9 cellular contexts compared by ENCODE assay signal in genomic region chrX:1483843-1484637, GRCh38. TPM values are rescaled to one million over a fixed set of nuclear protein-coding genes. Genes with fewer than 3 reads are reported as not detected.
DNase-seq lines count a peak whose midpoint lies in the region; ATAC-seq and TF ChIP-seq lines count a peak whose summit lies in the region.
"Had no signal": no experiment of that assay in that cellular context is flagged by ENCODE, and none has a peak within 500 bp of the region (broad histone marks: within the 10 kb centered on the region; RNA-seq: fewer than 3 reads in every experiment).

No MANE protein-coding gene starts in this region.

- H3K79me2 ChIP-seq in KMS-11 (ENCODE audit: insufficient read depth, low read depth): peaks cover 62% of the 10 kb centered on the region

- H3K4me1 ChIP-seq in KMS-11 (ENCODE audit: low read depth, poor library complexity, severe bottlenecking): peaks cover 52% of the 10 kb centered on the region

- H4K20me1 ChIP-seq in KMS-11 (ENCODE audit: insufficient read depth): no peaks in the 10 kb centered on the region

- no peaks in the 10 kb centered on the region for H3K36me3 ChIP-seq in KMS-11 (ENCODE audit: insufficient read depth)

- peaks cover 2% of the 10 kb centered on the region for H3K9me3 Mint-ChIP-seq in natural killer cell treated with Interleukin-12 subunit alpha and Interleukin-12 subunit beta and Interleukin-15 and Interleukin-18, amount 100 ng/mL, for 72 hours

- no peaks in the 10 kb centered on the region for H3K27me3 Mint-ChIP-seq in natural killer cell treated with Interleukin-12 subunit alpha and Interleukin-12 subunit beta and Interleukin-15 and Interleukin-18, amount 100 ng/mL, for 72 hours

- peaks cover 9% of the 10 kb centered on the region for H3K36me3 Mint-ChIP-seq in natural killer cell treated with Interleukin-12 subunit alpha and Interleukin-12 subunit beta and Interleukin-15 and Interleukin-18, amount 100 ng/mL, for 72 hours

- peak overlapping the region; percentile 69 for H3K4me3 Mint-ChIP-seq in natural killer cell treated with Interleukin-12 subunit alpha and Interleukin-12 subunit beta and Interleukin-15 and Interleukin-18, amount 100 ng/mL, for 72 hours

- H3K4me1 Mint-ChIP-seq in natural killer cell treated with Interleukin-12 subunit alpha and Interleukin-12 subunit beta and Interleukin-15 and Interleukin-18, amount 100 ng/mL, for 72 hours (ENCODE audit: low read depth in 2 of 2): peaks cover 55 to 60% of the 10 kb centered on the region in 2 donors

- no peak overlapping the region for H3K4me3 ChIP-seq in KMS-11 (IDR thresholded peaks at IDR 0.05; ENCODE audit: insufficient read depth, low read depth, low read length)

- ATAC-seq in GM18861 (IDR thresholded peaks at IDR 0.05; ENCODE audit: unreplicated experiment) (peak; percentile 33), GM21825 (IDR thresholded peaks at IDR 0.05; ENCODE audit: unreplicated experiment) (peak; percentile 58)
- ATAC-seq in natural killer cell treated with Interleukin-12 subunit alpha and Interleukin-12 subunit beta and Interleukin-15 and Interleukin-18, amount 100 ng/mL, for 72 hours: no peak

- no peak for DNase-seq in natural killer cell treated with Interleukin-12 subunit alpha and Interleukin-12 subunit beta and Interleukin-15 and Interleukin-18, amount 100 ng/mL, for 72 hours (ENCODE audit: low spot score)
- DNase-seq in NCI-H1092 treated with DMSO at 0.1 percent for 48 hours (lab: John Stamatoyannopoulos, UW) (no peak), NCI-H1417 treated with DMSO at 0.1 percent for 48 hours (lab: John Stamatoyannopoulos, UW) (no peak), COLO829 (ENCODE audit: low spot score) (no peak), NCI-H524 (lab: John Stamatoyannopoulos, UW) (no peak)
- DNase-seq: effector CD8-positive, alpha-beta T cell had no signal

- H3K27me3 ChIP-seq in KMS-11 (ENCODE audit: insufficient read depth, low read depth): no peaks in the 10 kb centered on the region

- H3K4me2 ChIP-seq in KMS-11: peak overlapping the region; percentile 11; the same call in 1 of the 2 replicates

- TF ChIP-seq CTCF in KMS-11 (conservative IDR thresholded peaks at IDR 0.05; ENCODE audit: low read depth, low read length): no peak

- H2AFZ ChIP-seq in KMS-11 (ENCODE audit: low read depth): no peak overlapping the region

- H3K27ac ChIP-seq in KMS-11: peak overlapping the region; percentile 59

- H3K9ac ChIP-seq in KMS-11: no peak overlapping the region; the same call in 1 of the 2 replicates

- peak overlapping the region; percentile 97 to 98 for H3K27ac Mint-ChIP-seq in natural killer cell treated with Interleukin-12 subunit alpha and Interleukin-12 subunit beta and Interleukin-15 and Interleukin-18, amount 100 ng/mL, for 72 hours

RNA-seq across cellular contexts. Expression of gene ASMTL, which starts 31.3 kb away (rescaled TPM):
- 10 to 100 TPM; 84.8 to 94.2 TPM for total RNA-seq in natural killer cell treated with Interleukin-12 subunit alpha and Interleukin-12 subunit beta and Interleukin-15 and Interleukin-18, amount 100 ng/mL, for 72 hours

RNA-seq across cellular contexts. Expression of gene P2RY8, which starts 52.9 kb away (rescaled TPM):
- 10 to 100 TPM; 19.5 to 59.1 TPM for total RNA-seq in natural killer cell treated with Interleukin-12 subunit alpha and Interleukin-12 subunit beta and Interleukin-15 and Interleukin-18, amount 100 ng/mL, for 72 hours

Comparison
In these comparisons a context has a peak if more than half of its experiments do, and no peak if none do; other contexts are left out.
1. ATAC-seq: peak in GM18861 (single experiment) and GM21825 (single experiment); none in natural killer cell treated with Interleukin-12 subunit alpha and Interleukin-12 subunit beta and Interleukin-15 and Interleukin-18, amount 100 ng/mL, for 72 hours (0 of 2).